ENCODE assay signal across 22 cellular contexts in genomic region chr18:5770176-5770575, GRCh38.
"Had no signal": no experiment of that assay in that cellular context is flagged by ENCODE, and none has a peak within 500 bp of the region (broad histone marks: within the 10 kb centered on the region; RNA-seq: fewer than 3 reads in every experiment).

No MANE protein-coding gene starts in this region.

- H3K27ac Mint-ChIP-seq: immature natural killer cell; naive thymus-derived CD4-positive, alpha-beta T cell; natural killer cell treated with Interleukin-12 subunit alpha and Interleukin-12 subunit beta and Interleukin-15 and Interleukin-18, amount 100 ng/mL, for 72 hours; progenitor cell of endocrine pancreas; stimulated activated naive B cell treated with anti-CD40 and anti-IgM and Interleukin-4, amounts not matched to agents 10 μg/mL and 1 μg/mL and 100 μg/mL, for 72 hours; type B pancreatic cell had no signal

- H3K36me3 ChIP-seq: left ventricle myocardium inferior, ovary, right atrium auricular region, right lobe of liver, stomach, thoracic aorta, tibial artery, uterus had no signal

- H3K27me3 ChIP-seq: ovary, right atrium auricular region, right lobe of liver, uterus had no signal

- DNase-seq: hypothalamus; immature natural killer cell; left ventricle myocardium inferior; midbrain; mucosa of descending colon; naive thymus-derived CD4-positive, alpha-beta T cell; ovary; right lobe of liver; stimulated activated CD4-positive, alpha-beta T cell treated with anti-CD3 and anti-CD28 coated beads, Interleukin-1b, Interleukin-23, amount 100 ng/mL, for 48 hours; stimulated activated CD4-positive, alpha-beta T cell treated with anti-CD3 and anti-CD28 coated beads, Interleukin-4, amount 100 ng/mL, for 1 hour; stimulated activated naive B cell treated with anti-CD40 and anti-IgM and Interleukin-4, amounts not matched to agents 10 μg/mL and 1 μg/mL and 100 μg/mL, for 72 hours; stimulated activated naive CD8-positive, alpha-beta T cell treated with anti-CD3 and anti-CD28 coated beads, Interleukin-15, Interleukin-2, amounts not matched to agents 100 U/mL and 50 U/mL, for 24 hours; stomach; tibial artery; uterus had no signal

- H3K36me3 Mint-ChIP-seq: immature natural killer cell; naive thymus-derived CD4-positive, alpha-beta T cell; natural killer cell treated with Interleukin-12 subunit alpha and Interleukin-12 subunit beta and Interleukin-15 and Interleukin-18, amount 100 ng/mL, for 72 hours; stimulated activated naive B cell treated with anti-CD40 and anti-IgM and Interleukin-4, amounts not matched to agents 10 μg/mL and 1 μg/mL and 100 μg/mL, for 72 hours; type B pancreatic cell had no signal

- H3K4me1 ChIP-seq: left ventricle myocardium inferior, right atrium auricular region, right lobe of liver, tibial artery, uterus had no signal

- ATAC-seq: mucosa of descending colon; naive thymus-derived CD4-positive, alpha-beta T cell; natural killer cell treated with Interleukin-12 subunit alpha and Interleukin-12 subunit beta and Interleukin-15 and Interleukin-18, amount 100 ng/mL, for 72 hours; right lobe of liver; stimulated activated naive B cell treated with anti-CD40 and anti-IgM and Interleukin-4, amounts not matched to agents 10 μg/mL and 1 μg/mL and 100 μg/mL, for 72 hours; stimulated activated naive CD8-positive, alpha-beta T cell treated with anti-CD3 and anti-CD28 coated beads, Interleukin-15, Interleukin-2, amounts not matched to agents 100 U/mL and 50 U/mL, for 24 hours had no signal

- H3K9me3 ChIP-seq: mucosa of descending colon, ovary, right atrium auricular region, right lobe of liver, stomach, thoracic aorta, uterus had no signal

- H3K4me1 Mint-ChIP-seq: immature natural killer cell; stimulated activated naive B cell treated with anti-CD40 and anti-IgM and Interleukin-4, amounts not matched to agents 10 μg/mL and 1 μg/mL and 100 μg/mL, for 72 hours had no signal

- H3K27me3 Mint-ChIP-seq: stimulated activated naive B cell treated with anti-CD40 and anti-IgM and Interleukin-4, amounts not matched to agents 10 μg/mL and 1 μg/mL and 100 μg/mL, for 72 hours had no signal

- H3K9me3 Mint-ChIP-seq: natural killer cell treated with Interleukin-12 subunit alpha and Interleukin-12 subunit beta and Interleukin-15 and Interleukin-18, amount 100 ng/mL, for 72 hours; stimulated activated naive B cell treated with anti-CD40 and anti-IgM and Interleukin-4, amounts not matched to agents 10 μg/mL and 1 μg/mL and 100 μg/mL, for 72 hours; type B pancreatic cell had no signal

- H3K27ac ChIP-seq: left ventricle myocardium inferior, ovary, right atrium auricular region, right lobe of liver, stomach, thoracic aorta, tibial artery, uterus had no signal

- H3K4me3 Mint-ChIP-seq: immature natural killer cell; naive thymus-derived CD4-positive, alpha-beta T cell; natural killer cell treated with Interleukin-12 subunit alpha and Interleukin-12 subunit beta and Interleukin-15 and Interleukin-18, amount 100 ng/mL, for 72 hours; stimulated activated naive B cell treated with anti-CD40 and anti-IgM and Interleukin-4, amounts not matched to agents 10 μg/mL and 1 μg/mL and 100 μg/mL, for 72 hours; type B pancreatic cell had no signal

- H3K4me3 ChIP-seq: left ventricle myocardium inferior, lung, mucosa of descending colon, ovary, right atrium auricular region, right lobe of liver, smooth muscle cell, stomach, thoracic aorta, tibial artery, uterus had no signal
